In genomic region chr17:77324227-77324626, GRCh38 we compare ENCODE assay signal across 10 cellular contexts.
DNase-seq lines count a peak whose midpoint lies in the region; ATAC-seq and TF ChIP-seq lines count a peak whose summit lies in the region.
"Had no signal": no experiment of that assay in that cellular context is flagged by ENCODE, and none has a peak within 500 bp of the region (broad histone marks: within the 10 kb centered on the region; RNA-seq: fewer than 3 reads in every experiment).

No MANE protein-coding gene starts in this region.

- H3K27ac ChIP-seq in foreskin keratinocyte (peak overlapping the region; percentile 27), gastrocnemius medialis (peak overlapping the region; percentile 82 to 91 (median 88))

- CTCF ChIA-PET in WTC11 (lab: Charles Lee), result interaction anchor here (1.8 kb wide), 1 partner anchor 106 kb away, joined by 6 read pairs; no protein-coding TSS in a partner anchor

- POLR2A ChIA-PET in WTC11 (lab: Charles Lee), result no interaction called here

- H3K4me1 Mint-ChIP-seq in WTC11, result peaks cover 39% of the 10 kb centered on the region

- H3K4me3 ChIP-seq in gastrocnemius medialis, result peak overlapping the region in 2 of 4 donors; percentile 31 to 57
- H3K4me3 ChIP-seq: body of pancreas had no signal

- no peaks in the 10 kb centered on the region for H3K27me3 Mint-ChIP-seq in WTC11 (ENCODE audit: low read depth)

- H3K9me3 ChIP-seq in gastrocnemius medialis, result no peaks in the 10 kb centered on the region
- H3K9me3 ChIP-seq: body of pancreas had no signal

- DNase-seq in GM13976 (ENCODE audit: low spot score) (peak; percentile 6), WTC11 (ENCODE audit: low spot score) (peak; percentile 6), foreskin keratinocyte (no peak), gastrocnemius medialis (no peak), NCI-H2171 (lab: John Stamatoyannopoulos, UW) (no peak), NCI-H345 treated with DMSO at 0.1 percent for 48 hours (lab: John Stamatoyannopoulos, UW; ENCODE audit: unreplicated experiment) (no peak), HCEC 1CT (no peak)
- no peak for DNase-seq in stimulated activated CD4-positive, alpha-beta T cell treated with anti-CD3 and anti-CD28 coated beads, Interleukin-1b, Interleukin-23, amount 100 ng/mL, for 48 hours
- DNase-seq: nucleus accumbens had no signal

- in situ Hi-C loops in GM13976 (cut with MboI; ENCODE audit: low sequenced_read_pairs, unreplicated experiment), result loop anchor here (10.0 kb wide), 1 partner anchor 171 kb away; no protein-coding TSS in a partner anchor
- in situ Hi-C loops in gastrocnemius medialis (cut with MboI; ENCODE audit: low sequenced_read_pairs in 4 of 4), result loop anchor here in 1 of 4 donors (10.0 kb wide), 1 partner anchor 101 kb away; no protein-coding TSS in a partner anchor

- no peaks in the 10 kb centered on the region; the same call in 1 of the 2 replicates for H3K36me3 Mint-ChIP-seq in WTC11

- H3K9me3 Mint-ChIP-seq in WTC11, result no peaks in the 10 kb centered on the region

- no peak for TF ChIP-seq POLR2A in gastrocnemius medialis (IDR thresholded peaks at IDR 0.05)

- intact Hi-C loops in gastrocnemius medialis (cut with DNase I; ENCODE audit: low total_unique reads), result loop anchor here (5.0 kb wide), 1 partner anchor 563 kb away; no protein-coding TSS in a partner anchor

- no peaks in the 10 kb centered on the region for H3K27me3 ChIP-seq in foreskin keratinocyte
- H3K27me3 ChIP-seq in gastrocnemius medialis, result no peaks in the 10 kb centered on the region
- H3K27me3 ChIP-seq: body of pancreas had no signal

- H3K36me3 ChIP-seq in gastrocnemius medialis, result no peaks in the 10 kb centered on the region

- no peak for ATAC-seq in WTC11
- ATAC-seq in foreskin keratinocyte, result no peak
- no peak for ATAC-seq in gastrocnemius medialis

- peak overlapping the region; percentile 80 for H3K27ac Mint-ChIP-seq in WTC11

- no peak overlapping the region for H3K4me3 Mint-ChIP-seq in WTC11

- TF ChIP-seq CTCF in GM13976 (IDR thresholded peaks at IDR 0.05; ENCODE audit: borderline replicate concordance, control extremely low read depth, extremely low read depth, insufficient read depth, missing control alignments), result no peak
- no peak for TF ChIP-seq CTCF in WTC11 (IDR thresholded peaks at IDR 0.05)
- TF ChIP-seq CTCF in foreskin keratinocyte (conservative IDR thresholded peaks at IDR 0.05), result no peak
- no peak for TF ChIP-seq CTCF in gastrocnemius medialis (IDR thresholded peaks at IDR 0.05 in 4 of 5, conservative IDR thresholded peaks at IDR 0.05 in 1 of 5)

- peaks cover 11% of the 10 kb centered on the region for H3K4me1 ChIP-seq in foreskin keratinocyte
- peaks cover 54 to 69% of the 10 kb centered on the region in 2 donors for H3K4me1 ChIP-seq in gastrocnemius medialis

TF ChIP-seq in WTC11, 78 proteins besides CTCF, POLR2A, EP300 and RAD21:
- TF ChIP-seq SMAD4 (CRISPR knock-in tag; IDR thresholded peaks at IDR 0.05) (no peak), MLX (CRISPR knock-in tag; IDR thresholded peaks at IDR 0.05) (no peak), GABPB1 (CRISPR knock-in tag; IDR thresholded peaks at IDR 0.05) (no peak), CREB1 (CRISPR knock-in tag; IDR thresholded peaks at IDR 0.05) (no peak), STAT6 (CRISPR knock-in tag; conservative IDR thresholded peaks at IDR 0.05; ENCODE audit: low read depth) (no peak), ESRRA (CRISPR knock-in tag; IDR thresholded peaks at IDR 0.05; ENCODE audit: borderline replicate concordance) (no peak), KAT7 (CRISPR knock-in tag; IDR thresholded peaks at IDR 0.05; ENCODE audit: borderline replicate concordance) (no peak), NR1H2 (CRISPR knock-in tag; IDR thresholded peaks at IDR 0.05) (no peak), OVOL2 (CRISPR knock-in tag; IDR thresholded peaks at IDR 0.05; ENCODE audit: borderline replicate concordance) (no peak), ATF1 (CRISPR knock-in tag; IDR thresholded peaks at IDR 0.05) (no peak), NFYB (CRISPR knock-in tag; conservative IDR thresholded peaks at IDR 0.05; ENCODE audit: low read depth) (no peak), ZNF512 (CRISPR knock-in tag; IDR thresholded peaks at IDR 0.05; ENCODE audit: borderline replicate concordance) (no peak), MYBL2 (CRISPR knock-in tag; IDR thresholded peaks at IDR 0.05) (no peak), AFF4 (CRISPR knock-in tag; IDR thresholded peaks at IDR 0.05; ENCODE audit: borderline replicate concordance) (no peak)

Comparison
In these comparisons a context has a peak if more than half of its experiments do, and no peak if none do; other contexts are left out.
1. DNase-seq: peak in GM13976 (single experiment) and WTC11 (single experiment); none in foreskin keratinocyte (0 of 2), gastrocnemius medialis (0 of 2), NCI-H2171 (single experiment), NCI-H345 treated with DMSO at 0.1 percent for 48 hours (single experiment), HCEC 1CT (single experiment) and stimulated activated CD4-positive, alpha-beta T cell treated with anti-CD3 and anti-CD28 coated beads, Interleukin-1b, Interleukin-23, amount 100 ng/mL, for 48 hours (single experiment).